1 cellular context compared by ENCODE assay signal in the genomic region with DNA sequence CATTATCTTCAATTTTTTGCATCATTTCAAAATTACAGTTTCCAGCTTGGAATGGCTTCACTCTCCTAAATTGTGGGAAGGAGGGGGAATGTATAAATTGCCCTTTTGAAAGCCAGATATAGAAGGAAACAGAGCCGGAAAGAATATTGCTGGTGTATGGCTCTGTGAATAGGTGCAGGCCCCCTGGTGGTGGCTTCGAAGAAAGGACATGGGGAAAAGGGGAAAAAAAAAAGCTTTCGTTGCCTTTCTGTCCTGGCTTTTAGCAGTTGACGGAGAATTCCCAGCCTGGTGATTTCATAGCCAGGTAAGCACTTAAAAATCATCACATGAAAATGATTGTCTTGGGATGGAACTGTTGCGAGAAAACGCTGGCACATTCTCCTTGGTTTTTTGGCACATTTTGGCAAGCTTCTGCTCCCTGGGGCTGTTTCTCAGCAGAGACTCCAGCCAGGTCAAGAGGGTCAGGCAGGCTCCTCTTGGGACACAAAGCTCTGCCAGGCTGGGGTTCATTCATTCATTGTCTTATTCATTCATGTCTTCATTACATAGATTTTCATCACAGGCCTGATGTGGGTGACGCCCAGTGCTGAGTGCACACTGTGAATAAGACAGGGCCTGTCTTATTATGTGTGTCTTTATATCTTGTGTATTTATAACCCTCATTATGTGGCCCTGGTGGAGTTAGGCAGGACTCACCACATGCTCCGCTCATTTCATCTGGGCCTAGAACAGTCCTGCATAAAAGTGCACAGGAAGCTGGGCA.
TF ChIP-seq lines count a peak whose summit lies in the region.

No MANE protein-coding gene starts in this region.

TF ChIP-seq in HCT116, 20 proteins besides CTCF, POLR2A, EP300 and RAD21 (continued from another document):
- TF ChIP-seq, protein P1, sequence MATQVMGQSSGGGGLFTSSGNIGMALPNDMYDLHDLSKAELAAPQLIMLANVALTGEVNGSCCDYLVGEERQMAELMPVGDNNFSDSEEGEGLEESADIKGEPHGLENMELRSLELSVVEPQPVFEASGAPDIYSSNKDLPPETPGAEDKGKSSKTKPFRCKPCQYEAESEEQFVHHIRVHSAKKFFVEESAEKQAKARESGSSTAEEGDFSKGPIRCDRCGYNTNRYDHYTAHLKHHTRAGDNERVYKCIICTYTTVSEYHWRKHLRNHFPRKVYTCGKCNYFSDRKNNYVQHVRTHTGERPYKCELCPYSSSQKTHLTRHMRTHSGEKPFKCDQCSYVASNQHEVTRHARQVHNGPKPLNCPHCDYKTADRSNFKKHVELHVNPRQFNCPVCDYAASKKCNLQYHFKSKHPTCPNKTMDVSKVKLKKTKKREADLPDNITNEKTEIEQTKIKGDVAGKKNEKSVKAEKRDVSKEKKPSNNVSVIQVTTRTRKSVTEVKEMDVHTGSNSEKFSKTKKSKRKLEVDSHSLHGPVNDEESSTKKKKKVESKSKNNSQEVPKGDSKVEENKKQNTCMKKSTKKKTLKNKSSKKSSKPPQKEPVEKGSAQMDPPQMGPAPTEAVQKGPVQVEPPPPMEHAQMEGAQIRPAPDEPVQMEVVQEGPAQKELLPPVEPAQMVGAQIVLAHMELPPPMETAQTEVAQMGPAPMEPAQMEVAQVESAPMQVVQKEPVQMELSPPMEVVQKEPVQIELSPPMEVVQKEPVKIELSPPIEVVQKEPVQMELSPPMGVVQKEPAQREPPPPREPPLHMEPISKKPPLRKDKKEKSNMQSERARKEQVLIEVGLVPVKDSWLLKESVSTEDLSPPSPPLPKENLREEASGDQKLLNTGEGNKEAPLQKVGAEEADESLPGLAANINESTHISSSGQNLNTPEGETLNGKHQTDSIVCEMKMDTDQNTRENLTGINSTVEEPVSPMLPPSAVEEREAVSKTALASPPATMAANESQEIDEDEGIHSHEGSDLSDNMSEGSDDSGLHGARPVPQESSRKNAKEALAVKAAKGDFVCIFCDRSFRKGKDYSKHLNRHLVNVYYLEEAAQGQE (IDR thresholded peaks at IDR 0.05; ENCODE audit: low read depth), result no peak
